ENCODE assay signal across 1 cellular context in genomic region chrX:123732679-123733363, GRCh38.
TF ChIP-seq lines count a peak whose summit lies in the region.

Gene THOC2 (minus strand): TSS chrX:123733052. CDS start chrX:123733022, 30 bp downstream.

TF ChIP-seq in HEK293, 187 proteins besides CTCF, POLR2A, EP300 and RAD21 (continued from another document and continues in another):
- TF ChIP-seq ZBTB49 (tag by site-specific recombination; IDR thresholded peaks at IDR 0.05; ENCODE audit: low read depth) (no peak), ZNF223 (tag by site-specific recombination; IDR thresholded peaks at IDR 0.05) (no peak), KLF9 (tag by site-specific recombination; IDR thresholded peaks at IDR 0.05; ENCODE audit: low read depth) (peak; percentile 33; the same call in 1 of the 2 replicates), HOXD13 (CRISPR knock-in tag; IDR thresholded peaks at IDR 0.05; ENCODE audit: borderline replicate concordance) (no peak), ZNF596 (tag by site-specific recombination; IDR thresholded peaks at IDR 0.05) (peak; percentile 47; the same call in 1 of the 2 replicates), HOXC10 (CRISPR knock-in tag; IDR thresholded peaks at IDR 0.05) (no peak), ZNF132 (tag by site-specific recombination; IDR thresholded peaks at IDR 0.05; ENCODE audit: borderline replicate concordance) (no peak), ZNF488 (tag by site-specific recombination; IDR thresholded peaks at IDR 0.05) (no peak), ZNF202 (tag by site-specific recombination; IDR thresholded peaks at IDR 0.05; ENCODE audit: borderline replicate concordance) (no peak), ZNF585B (tag by site-specific recombination; IDR thresholded peaks at IDR 0.05) (no peak), ZNF571 (tag by site-specific recombination; IDR thresholded peaks at IDR 0.05) (no peak), ZNF114 (tag by site-specific recombination; IDR thresholded peaks at IDR 0.05) (no peak), ZNF747 (tag by site-specific recombination; IDR thresholded peaks at IDR 0.05) (no peak), TRIM28 (IDR thresholded peaks at IDR 0.05; ENCODE audit: borderline replicate concordance, low read length) (no peak), PRDM4 (tag by site-specific recombination; IDR thresholded peaks at IDR 0.05) (0 out of 2 replicates have a peak, but pooled peaks have one; percentile 14), ZNF174 (tag by site-specific recombination; IDR thresholded peaks at IDR 0.05) (no peak), ZNF394 (tag by site-specific recombination; IDR thresholded peaks at IDR 0.05; ENCODE audit: borderline replicate concordance) (peak; percentile 43; the same call in 1 of the 2 replicates), ZNF521 (tag by site-specific recombination; IDR thresholded peaks at IDR 0.05) (no peak), ZNF629 (tag by site-specific recombination; IDR thresholded peaks at IDR 0.05) (peak; percentile 54), WT1 (tag by site-specific recombination; IDR thresholded peaks at IDR 0.05) (no peak), ZNF544 (tag by site-specific recombination; IDR thresholded peaks at IDR 0.05) (no peak), PRDM2 (tag by site-specific recombination; IDR thresholded peaks at IDR 0.05; ENCODE audit: borderline replicate concordance) (no peak), ZNF37A (tag by site-specific recombination; IDR thresholded peaks at IDR 0.05) (no peak), ZNF24 (tag by site-specific recombination; IDR thresholded peaks at IDR 0.05) (0 out of 2 replicates have a peak, but pooled peaks have one; percentile 40), ZNF248 (tag by site-specific recombination; IDR thresholded peaks at IDR 0.05) (no peak), ZNF121 (tag by site-specific recombination; IDR thresholded peaks at IDR 0.05) (peak; percentile 41; the same call in 1 of the 2 replicates), ZNF18 (tag by site-specific recombination; IDR thresholded peaks at IDR 0.05) (no peak), AEBP2 (tag by site-specific recombination; IDR thresholded peaks at IDR 0.05; ENCODE audit: borderline replicate concordance) (no peak), ZNF704 (tag by site-specific recombination; IDR thresholded peaks at IDR 0.05) (no peak), ZNF626 (tag by site-specific recombination; IDR thresholded peaks at IDR 0.05) (no peak), ZNF692 (tag by site-specific recombination; IDR thresholded peaks at IDR 0.05) (peak; percentile 51; the same call in 1 of the 2 replicates), ZNF416 (tag by site-specific recombination; IDR thresholded peaks at IDR 0.05) (no peak), ZNF48 (tag by site-specific recombination; IDR thresholded peaks at IDR 0.05) (no peak), YY2 (tag by site-specific recombination; IDR thresholded peaks at IDR 0.05) (peak; percentile 78), ZNF664 (tag by site-specific recombination; IDR thresholded peaks at IDR 0.05) (no peak), ZNF366 (tag by site-specific recombination; conservative IDR thresholded peaks at IDR 0.05) (no peak), ZNF10 (tag by site-specific recombination; IDR thresholded peaks at IDR 0.05) (no peak; the same call in 1 of the 2 replicates), ZNF624 (tag by site-specific recombination; IDR thresholded peaks at IDR 0.05) (no peak), KLF1 (tag by site-specific recombination; IDR thresholded peaks at IDR 0.05) (peak; percentile 45; the same call in 1 of the 2 replicates), SP3 (tag by site-specific recombination; IDR thresholded peaks at IDR 0.05) (peak; percentile 86), TCF7L2 (IDR thresholded peaks at IDR 0.05; ENCODE audit: borderline replicate concordance, low read depth, low read length) (no peak), ZNF423 (tag by site-specific recombination; IDR thresholded peaks at IDR 0.05) (no peak), ZNF677 (tag by site-specific recombination; IDR thresholded peaks at IDR 0.05) (no peak), ZNF16 (tag by site-specific recombination; IDR thresholded peaks at IDR 0.05; ENCODE audit: low read depth) (no peak), YY1 (tag by site-specific recombination; IDR thresholded peaks at IDR 0.05) (peak; percentile 87), ZNF449 (tag by site-specific recombination; IDR thresholded peaks at IDR 0.05) (0 out of 2 replicates have a peak, but pooled peaks have one; percentile 35)
